28 cellular contexts compared by ENCODE assay signal in genomic region chr11:67609316-67609715, GRCh38. TPM values are rescaled to one million over a fixed set of nuclear protein-coding genes. Genes with fewer than 3 reads are reported as not detected.
A peak's percentile ranks its signal among the peaks of the same experiment; 100 is the strongest.
DNase-seq lines count a peak whose midpoint lies in the region; ATAC-seq and TF ChIP-seq lines count a peak whose summit lies in the region.
"Had no signal": no experiment of that assay in that cellular context is flagged by ENCODE, and none has a peak within 500 bp of the region (broad histone marks: within the 10 kb centered on the region; RNA-seq: fewer than 3 reads in every experiment).

No MANE protein-coding gene starts in this region.

- no peak overlapping the region for H3K4me3 ChIP-seq in upper lobe of right lung
- H3K4me3 ChIP-seq: A549; BLaER1 treated with 17β-estradiol and CSF1 and Interleukin-3, amounts not matched to agents 10 nM and 100 nM; HAP-1; SJSA1 had no signal

- H3K36me3 ChIP-seq in upper lobe of right lung, result peaks cover 43% of the 10 kb centered on the region

- H3K27me3 Mint-ChIP-seq in T-helper 17 cell (peaks cover 2% of the 10 kb centered on the region), natural killer cell (ENCODE audit: low read depth in 2 of 2) (no peaks in the 10 kb centered on the region)

- H3K9me3 Mint-ChIP-seq in activated naive CD4-positive, alpha-beta T cell treated with anti-CD3 and anti-CD28 coated beads, Interleukin-2, amount 50 U/mL, for 72 hours, result no peaks in the 10 kb centered on the region
- H3K9me3 Mint-ChIP-seq in natural killer cell, result no peaks in the 10 kb centered on the region
- H3K9me3 Mint-ChIP-seq: CD8-positive, alpha-beta T cell; HFFc6 had no signal

- no peak for DNase-seq in activated naive CD4-positive, alpha-beta T cell treated with anti-CD3 and anti-CD28 coated beads, Interleukin-2, amount 50 U/mL, for 72 hours (ENCODE audit: low spot score in 2 of 2)
- no peak for DNase-seq in activated naive CD4-positive, alpha-beta T cell treated with Interleukin-2 at 50 U/mL for 16 hours
- DNase-seq in T-helper 17 cell (no peak), natural killer cell (no peak), posterior vena cava (ENCODE audit: low spot score) (peak; percentile 68), upper lobe of right lung (no peak), T-helper 9 cell (no peak)
- DNase-seq: AML-193; CD8-positive, alpha-beta T cell; DMS 273 treated with DMSO at 0.1 percent for 48 hours; DMS79 treated with DMSO at 0.1 percent for 48 hours; GF-D8; GOT3; HFFc6; IMR-90; NCI-H1092; NCI-H1417 treated with DMSO at 0.1 percent for 48 hours; NCI-H1694 treated with DMSO at 0.1 percent for 48 hours; NCI-H2081; NCI-H2227 treated with DMSO at 0.1 percent for 48 hours; NCI-H526 treated with DMSO at 0.1 percent for 48 hours; Right ventricle myocardium superior; RPMI8226 had no signal

- no peaks in the 10 kb centered on the region for H3K9me3 ChIP-seq in T-helper 17 cell (ENCODE audit: control insufficient read depth, low read length, poor library complexity, severe bottlenecking)
- no peaks in the 10 kb centered on the region for H3K9me3 ChIP-seq in upper lobe of right lung
- H3K9me3 ChIP-seq: A549; BLaER1 treated with 17β-estradiol and CSF1 and Interleukin-3, amounts not matched to agents 10 nM and 100 nM; SJSA1 had no signal

- no peaks in the 10 kb centered on the region for H3K27me3 ChIP-seq in upper lobe of right lung
- H3K27me3 ChIP-seq: SJSA1 had no signal

- H3K27ac ChIP-seq in upper lobe of right lung, result no peak overlapping the region
- H3K27ac ChIP-seq: A549; BLaER1 treated with 17β-estradiol and CSF1 and Interleukin-3, amounts not matched to agents 10 nM and 100 nM; SJSA1 had no signal

- H3K27ac Mint-ChIP-seq in activated naive CD4-positive, alpha-beta T cell treated with anti-CD3 and anti-CD28 coated beads, Interleukin-2, amount 50 U/mL, for 72 hours, result peak overlapping the region; percentile 77 to 82
- H3K27ac Mint-ChIP-seq in T-helper 17 cell (peak overlapping the region; percentile 9), natural killer cell (peak overlapping the region; percentile 51 to 64)
- H3K27ac Mint-ChIP-seq: CD8-positive, alpha-beta T cell; HFFc6 had no signal

- intact Hi-C loops in natural killer cell (cut with micrococcal nuclease) (loop anchor here (5.0 kb wide), 1 partner anchor 37 kb away; no protein-coding TSS in a partner anchor), posterior vena cava (cut with DNase I) (no loop called here), upper lobe of right lung (cut with DNase I) (no loop called here)

- H3K4me3 Mint-ChIP-seq in T-helper 17 cell (no peak overlapping the region), natural killer cell (no peak overlapping the region)

- peaks cover 6 to 17% of the 10 kb centered on the region in 2 donors for H3K36me3 Mint-ChIP-seq in activated naive CD4-positive, alpha-beta T cell treated with anti-CD3 and anti-CD28 coated beads, Interleukin-2, amount 50 U/mL, for 72 hours
- H3K36me3 Mint-ChIP-seq in T-helper 17 cell (ENCODE audit: low read depth) (no peaks in the 10 kb centered on the region), natural killer cell (no peaks in the 10 kb centered on the region)

- peaks cover 29% of the 10 kb centered on the region for H3K4me1 ChIP-seq in upper lobe of right lung

- TF ChIP-seq CTCF in natural killer cell (IDR thresholded peaks at IDR 0.05) (no peak), upper lobe of right lung (IDR thresholded peaks at IDR 0.05) (no peak)

- H3K4me1 Mint-ChIP-seq in T-helper 17 cell (peaks cover 23% of the 10 kb centered on the region), natural killer cell (peaks cover 19 to 34% of the 10 kb centered on the region in 2 donors)

- no peak for ATAC-seq in activated naive CD4-positive, alpha-beta T cell treated with anti-CD3 and anti-CD28 coated beads, Interleukin-2, amount 50 U/mL, for 72 hours
- ATAC-seq in T-helper 17 cell (no peak), natural killer cell (no peak), upper lobe of right lung (no peak)
- ATAC-seq: A549; CD8-positive, alpha-beta T cell had no signal

RNA-seq across cellular contexts. Expression of gene NDUFV1, which starts 2.6 kb away (rescaled TPM):
- 100 to 1,000 TPM; 237 to 286 TPM for total RNA-seq in activated naive CD4-positive, alpha-beta T cell treated with anti-CD3 and anti-CD28 coated beads, Interleukin-2, amount 50 U/mL, for 72 hours
- total RNA-seq in T-helper 17 cell, result 100 to 1,000 TPM; 206 to 239 TPM
- 100 to 1,000 TPM; 346 to 393 (median 360) TPM for total RNA-seq in natural killer cell
- total RNA-seq in posterior vena cava, result 100 to 1,000 TPM; 112 to 116 TPM
- total RNA-seq in upper lobe of right lung, result 141 TPM

RNA-seq across cellular contexts. Expression of gene NUDT8, which starts 20.4 kb away (rescaled TPM):
- 10 to 100 TPM; 27.6 to 37.3 TPM for total RNA-seq in activated naive CD4-positive, alpha-beta T cell treated with anti-CD3 and anti-CD28 coated beads, Interleukin-2, amount 50 U/mL, for 72 hours
- total RNA-seq in T-helper 17 cell (1 to 10 TPM; 1.5 to 3.4 TPM), natural killer cell (1 to 10 TPM; 1.7 to 5.2 (median 4.1) TPM), posterior vena cava (1 to 10 TPM; 4.6 to 5.7 TPM), upper lobe of right lung (12.2 TPM)

RNA-seq across cellular contexts. Expression of gene GSTP1, which starts 25.7 kb away (rescaled TPM):
- total RNA-seq in activated naive CD4-positive, alpha-beta T cell treated with anti-CD3 and anti-CD28 coated beads, Interleukin-2, amount 50 U/mL, for 72 hours, result 100 to 1,000 TPM; 247 to 466 TPM
- total RNA-seq in T-helper 17 cell, result 10 to 100 TPM; 67.8 to 79.7 TPM
- 100 to 1,000 TPM; 172 to 218 (median 212) TPM for total RNA-seq in natural killer cell
- total RNA-seq in posterior vena cava, result 100 to 1,000 TPM; 338 to 370 TPM
- total RNA-seq in upper lobe of right lung, result 751 TPM

RNA-seq across cellular contexts. Expression of gene TBX10, which starts 30.2 kb away (rescaled TPM):
- not detected for total RNA-seq in activated naive CD4-positive, alpha-beta T cell treated with anti-CD3 and anti-CD28 coated beads, Interleukin-2, amount 50 U/mL, for 72 hours
- total RNA-seq in T-helper 17 cell (not detected), natural killer cell (not detected), posterior vena cava (not detected), upper lobe of right lung (not detected)
- total RNA-seq: CD8-positive, alpha-beta T cell; HFFc6; IMR-90; NCI-H460; SJSA1 had no signal

RNA-seq across cellular contexts. Expression of gene ACY3, which starts 41.2 kb away (rescaled TPM):
- under 1 TPM in 1 of 2 donors, not detected in 1; 0.18 TPM for total RNA-seq in activated naive CD4-positive, alpha-beta T cell treated with anti-CD3 and anti-CD28 coated beads, Interleukin-2, amount 50 U/mL, for 72 hours
- total RNA-seq in T-helper 17 cell (under 1 TPM in 1 of 2 donors, not detected in 1; 0.37 TPM), natural killer cell (1 to 10 TPM in 1 of 3 donors, under 1 TPM in 1, not detected in 1; 0.96 to 1.1 TPM), posterior vena cava (not detected), upper lobe of right lung (0.32 TPM)
- total RNA-seq: CD8-positive, alpha-beta T cell; HFFc6; IMR-90; NCI-H460; Right ventricle myocardium superior; SJSA1 had no signal

Comparison
In these comparisons a context has a peak if more than half of its experiments do, and no peak if none do; other contexts are left out.
1. H3K27ac Mint-ChIP-seq: peak in every context shown above with its lines; median percentile 80 in activated naive CD4-positive, alpha-beta T cell treated with anti-CD3 and anti-CD28 coated beads, Interleukin-2, amount 50 U/mL, for 72 hours; 58 in natural killer cell; 9 in T-helper 17 cell.